Comparison of ENCODE assay signal across 12 cellular contexts in genomic region chr18:55233850-55234249, GRCh38.
DNase-seq lines count a peak whose midpoint lies in the region; ATAC-seq and TF ChIP-seq lines count a peak whose summit lies in the region.
"Had no signal": no experiment of that assay in that cellular context is flagged by ENCODE, and none has a peak within 500 bp of the region (broad histone marks: within the 10 kb centered on the region; RNA-seq: fewer than 3 reads in every experiment).

No MANE protein-coding gene starts in this region.

- DNase-seq in GM23248 (peak; percentile 19), NOMO-1 treated with dmso at 0.1 percent for 144 hours (lab: John Stamatoyannopoulos, UW; ENCODE audit: unreplicated experiment) (peak; percentile 31), dorsolateral prefrontal cortex (no peak), gastrocnemius medialis (no peak), HUDEP-2 (lab: John Stamatoyannopoulos, UW; ENCODE audit: unreplicated experiment in 76 of 76) (no peak), Ammon's horn (ENCODE audit: low spot score) (no peak), KBM-7 (no peak), AG20443 (ENCODE audit: low spot score) (no peak)

- H3K27ac ChIP-seq in GM23248 (no peak overlapping the region), dorsolateral prefrontal cortex (peak overlapping the region in 48 of 59 donors; percentile 3 to 89 (median 75)), gastrocnemius medialis (peak overlapping the region in 3 of 4 donors; percentile 49 to 60 (median 53))

- 92 to 97% methylated on average over 5 of the region's 5 CpGs for WGBS in GM23248 (ENCODE audit: low coverage in 1 of 2, low lambda C conversion rate in 2 of 2, missing lambda C conversion rate in 2 of 2), 2 experiments

- H3K9ac ChIP-seq in GM23248, result no peak overlapping the region

- in situ Hi-C loops in GM23248 (cut with MboI), result loop anchor here (10.0 to 25.0 kb wide), 2 partner anchors 553 to 1341 kb away; no protein-coding TSS in a partner anchor
- in situ Hi-C loops in gastrocnemius medialis (cut with MboI; ENCODE audit: low sequenced_read_pairs in 4 of 4), result loop anchor here (5.0 to 25.0 kb wide), 10 partner anchors 103 to 1353 kb away; partner anchors contain the start of gene TCF4 (in 4 of the 4)
- in situ Hi-C loops in KBM-7 (cut with MboI; ENCODE audit: low pct_unique_long_range_greater_than_20kb, low sequenced_read_pairs), result no loop called here

- TF ChIP-seq CTCF in dorsolateral prefrontal cortex (IDR thresholded peaks at IDR 0.05 in 54 of 56, conservative IDR thresholded peaks at IDR 0.05 in 2 of 56; ENCODE audit: low read depth in 1 of 56, partially characterized antibody in 56 of 56), result no peak
- no peak for TF ChIP-seq CTCF in gastrocnemius medialis (IDR thresholded peaks at IDR 0.05 in 4 of 5, conservative IDR thresholded peaks at IDR 0.05 in 1 of 5)

- TF ChIP-seq POLR2A in gastrocnemius medialis (IDR thresholded peaks at IDR 0.05), result no peak

- no peaks in the 10 kb centered on the region for H3K9me3 ChIP-seq in GM23248 (ENCODE audit: low read depth)
- H3K9me3 ChIP-seq in gastrocnemius medialis, result no peaks in the 10 kb centered on the region
- H3K9me3 ChIP-seq: adrenal gland had no signal

- no peak overlapping the region for H3K4me3 ChIP-seq in GM23248
- H3K4me3 ChIP-seq in dorsolateral prefrontal cortex, result no peak overlapping the region
- no peak overlapping the region for H3K4me3 ChIP-seq in gastrocnemius medialis
- H3K4me3 ChIP-seq: adrenal gland, lung, smooth muscle cell had no signal

- intact Hi-C loops in dorsolateral prefrontal cortex (cut with DNase I), result loop anchor here (2.0 to 10.0 kb wide), 8 partner anchors 137 to 1341 kb away; partner anchors contain the start of gene TCF4 (in 1 of the 2)
- intact Hi-C loops in gastrocnemius medialis (cut with DNase I; ENCODE audit: low total_unique reads), result loop anchor here (2.0 to 10.0 kb wide), 4 partner anchors 41 to 1343 kb away; no protein-coding TSS in a partner anchor

- 0 out of 2 replicates have a peak, but pooled peaks cover 4% of the 10 kb centered on the region for H3K4me1 ChIP-seq in GM23248 (ENCODE audit: insufficient read depth)
- peaks cover 0 to 13% of the 10 kb centered on the region in 2 donors for H3K4me1 ChIP-seq in gastrocnemius medialis

- no peak overlapping the region for H3K4me2 ChIP-seq in GM23248 (ENCODE audit: unreplicated experiment)
- H3K4me2 ChIP-seq: smooth muscle cell had no signal

- ATAC-seq in gastrocnemius medialis, result no peak
- ATAC-seq: naive thymus-derived CD8-positive, alpha-beta T cell had no signal

- H3K27me3 ChIP-seq in GM23248 (replicated peaks; ENCODE audit: insufficient read depth) (no peaks in the 10 kb centered on the region), dorsolateral prefrontal cortex (no peaks in the 10 kb centered on the region), gastrocnemius medialis (no peaks in the 10 kb centered on the region)
- H3K27me3 ChIP-seq: adrenal gland had no signal

- 0 out of 2 replicates have a peak, but pooled peaks cover 9% of the 10 kb centered on the region for H3K79me2 ChIP-seq in GM23248 (ENCODE audit: insufficient read depth)

- H3K9me2 ChIP-seq in GM23248 (ENCODE audit: insufficient read depth), result no peaks in the 10 kb centered on the region

- H2AFZ ChIP-seq in GM23248, result no peak overlapping the region

- 0 out of 2 replicates have a peak, but pooled peaks cover 6% of the 10 kb centered on the region for H3F3A ChIP-seq in GM23248 (ENCODE audit: insufficient read depth)

- H3K36me3 ChIP-seq in GM23248 (ENCODE audit: low read depth) (no peaks in the 10 kb centered on the region), gastrocnemius medialis (peaks cover 0 to 44% of the 10 kb centered on the region in 2 donors)

- H4K20me1 ChIP-seq in GM23248 (ENCODE audit: insufficient read depth), result no peaks in the 10 kb centered on the region

Comparison
In these comparisons a context has a peak if more than half of its experiments do, and no peak if none do; other contexts are left out.
1. DNase-seq: peak in GM23248 (single experiment) and NOMO-1 treated with dmso at 0.1 percent for 144 hours (single experiment); none in dorsolateral prefrontal cortex (0 of 10), gastrocnemius medialis (0 of 2), HUDEP-2 (0 of 76), Ammon's horn (single experiment), KBM-7 (single experiment) and AG20443 (single experiment).